8 cellular contexts compared by ENCODE assay signal in the genomic region with DNA sequence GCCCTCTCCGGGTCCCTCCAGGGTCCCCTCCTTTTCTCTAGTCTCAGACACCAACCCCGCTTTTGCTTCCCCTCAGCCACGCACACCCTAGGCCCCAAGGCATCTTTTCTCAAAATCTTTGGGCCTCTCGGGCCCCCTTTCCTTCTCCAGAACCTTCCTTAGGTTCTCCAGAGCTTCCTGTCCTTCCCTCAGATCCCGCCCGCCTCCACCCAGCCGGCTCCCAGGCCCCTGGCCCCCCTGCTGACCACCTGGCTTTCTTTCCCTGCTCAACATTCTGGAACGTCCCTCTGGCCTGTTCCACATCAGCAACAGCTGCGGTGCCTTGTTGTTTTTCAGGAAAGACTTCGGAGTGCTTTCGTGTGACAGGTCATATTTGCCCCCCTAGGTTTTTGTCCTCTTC. TPM values are rescaled to one million over a fixed set of nuclear protein-coding genes. Genes with fewer than 3 reads are reported as not detected.
DNase-seq lines count a peak whose midpoint lies in the region; ATAC-seq and TF ChIP-seq lines count a peak whose summit lies in the region.

No MANE protein-coding gene starts in this region.

- H3K27ac Mint-ChIP-seq in CD4-positive, alpha-beta T cell, result peak overlapping the region; percentile 100

- TF ChIP-seq CTCF in CD4-positive, alpha-beta T cell (IDR thresholded peaks at IDR 0.05), result no peak
- no peak for TF ChIP-seq CTCF in OCI-LY3 (IDR thresholded peaks at IDR 0.05; ENCODE audit: low read depth, low read length)
- no peak for TF ChIP-seq CTCF in epithelial cell of esophagus (IDR thresholded peaks at IDR 0.05; ENCODE audit: insufficient read depth, low read depth, low read length, missing control alignments)

- no peaks in the 10 kb centered on the region for H3K27me3 ChIP-seq in CD4-positive, alpha-beta T cell (ENCODE audit: control insufficient read depth, insufficient read depth, low read length)
- H3K27me3 ChIP-seq in OCI-LY3 (ENCODE audit: low read depth, low read length) (no peaks in the 10 kb centered on the region), neuron (ENCODE audit: insufficient read depth, low read length) (no peaks in the 10 kb centered on the region)

- peaks cover 38% of the 10 kb centered on the region for H3K36me3 Mint-ChIP-seq in CD4-positive, alpha-beta T cell (ENCODE audit: low read depth)

- no peak for ATAC-seq in CD4-positive, alpha-beta T cell (ENCODE audit: poor library complexity)
- ATAC-seq in GM21825 (IDR thresholded peaks at IDR 0.05; ENCODE audit: unreplicated experiment) (no peak), HG02981 (IDR thresholded peaks at IDR 0.05; ENCODE audit: unreplicated experiment) (no peak)

- H3K36me3 ChIP-seq in OCI-LY3 (replicated peaks; ENCODE audit: low read depth, low read length), result peaks cover 21% of the 10 kb centered on the region
- peaks cover 25% of the 10 kb centered on the region for H3K36me3 ChIP-seq in neuron (ENCODE audit: insufficient read depth, low read length)

- no peak for DNase-seq in CD4-positive, alpha-beta T cell
- no peak for DNase-seq in epithelial cell of esophagus (ENCODE audit: low read depth)
- DNase-seq in NCI-H1417 treated with DMSO at 0.1 percent for 48 hours (lab: John Stamatoyannopoulos, UW), result no peak
- no peak for DNase-seq in NCI-H446 treated with DMSO at 0.1 percent for 48 hours (lab: John Stamatoyannopoulos, UW)

- H3K4me1 Mint-ChIP-seq in CD4-positive, alpha-beta T cell (ENCODE audit: low read depth), result peaks cover 80% of the 10 kb centered on the region

- H3K4me1 ChIP-seq in OCI-LY3 (ENCODE audit: low read length) (peaks cover 29% of the 10 kb centered on the region), neuron (ENCODE audit: insufficient read depth, low read length) (peaks cover 17% of the 10 kb centered on the region)

- H3K9me3 Mint-ChIP-seq in CD4-positive, alpha-beta T cell, result no peaks in the 10 kb centered on the region

- peak overlapping the region; percentile 80 for H3K9ac ChIP-seq in OCI-LY3 (ENCODE audit: low read length)

- no peaks in the 10 kb centered on the region for H3K9me3 ChIP-seq in CD4-positive, alpha-beta T cell (ENCODE audit: control insufficient read depth, low read length)
- H3K9me3 ChIP-seq in OCI-LY3 (ENCODE audit: insufficient read depth, low read length) (no peaks in the 10 kb centered on the region), neuron (ENCODE audit: low read length) (no peaks in the 10 kb centered on the region)

- H3K27me3 Mint-ChIP-seq in CD4-positive, alpha-beta T cell, result no peaks in the 10 kb centered on the region

- H3K4me3 Mint-ChIP-seq in CD4-positive, alpha-beta T cell, result peak overlapping the region; percentile 94

- H3K4me3 ChIP-seq in OCI-LY3 (ENCODE audit: low read length) (peak overlapping the region; percentile 97), epithelial cell of esophagus (ENCODE audit: low read length) (peak overlapping the region; percentile 62), neuron (ENCODE audit: low read length) (peak overlapping the region; percentile 78)

- H3K27ac ChIP-seq in CD4-positive, alpha-beta T cell (ENCODE audit: low read depth, low read length), result peak overlapping the region; percentile 72
- H3K27ac ChIP-seq in OCI-LY3 (ENCODE audit: low read length), result peak overlapping the region; percentile 18; the same call in 1 of the 2 replicates

- peaks cover 55% of the 10 kb centered on the region for H3K79me2 ChIP-seq in OCI-LY3 (ENCODE audit: low read length)

- no peak overlapping the region for H2AFZ ChIP-seq in OCI-LY3 (ENCODE audit: low read depth, low read length)
- H2AFZ ChIP-seq in neuron (ENCODE audit: low read depth, low read length), result no peak overlapping the region

- POLR2A ChIA-PET in CD4-positive, alpha-beta T cell (lab: Charles Lee), result no interaction called here

- CTCF ChIA-PET in CD4-positive, alpha-beta T cell (lab: Charles Lee), result no interaction called here

- peaks cover 7% of the 10 kb centered on the region for H4K20me1 ChIP-seq in OCI-LY3 (ENCODE audit: insufficient read depth, low read length)

- H3K4me2 ChIP-seq in OCI-LY3 (ENCODE audit: low read length), result peak overlapping the region; percentile 90

- intact Hi-C loops in CD4-positive, alpha-beta T cell (cut with DNase I, micrococcal nuclease), result no loop called here

RNA-seq across cellular contexts. Expression of a gene that starts 1.2 kb away (rescaled TPM):
- 10 to 100 TPM; 46.2 to 48.0 TPM for total RNA-seq in CD4-positive, alpha-beta T cell

RNA-seq across cellular contexts. Expression of a gene that starts 35.3 kb away (rescaled TPM):
- 1 to 10 TPM; 1.2 to 2.0 TPM for total RNA-seq in CD4-positive, alpha-beta T cell

RNA-seq across cellular contexts. Expression of a gene that starts 39.9 kb away (rescaled TPM):
- 1 to 10 TPM; 3.8 to 4.7 TPM for total RNA-seq in CD4-positive, alpha-beta T cell
